2 cellular contexts compared by ENCODE assay signal in the genomic region with DNA sequence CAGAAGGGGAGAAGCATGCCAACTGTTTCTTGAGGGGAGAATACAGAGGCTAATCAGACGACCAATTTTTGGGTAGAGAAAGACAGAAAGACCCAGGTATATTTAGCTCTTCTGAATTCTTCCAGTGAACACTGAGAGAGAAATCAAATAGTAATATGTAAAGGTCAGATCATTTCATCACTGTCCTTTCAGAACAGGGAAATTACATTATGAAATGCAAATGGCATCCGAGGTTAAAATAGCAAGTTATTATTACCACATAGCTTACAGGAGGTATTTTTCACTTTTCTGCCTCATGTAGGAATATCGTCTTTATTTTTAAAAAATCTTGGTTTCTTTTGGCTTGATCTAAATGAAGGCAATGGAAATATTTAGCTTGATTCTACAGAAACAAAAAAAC.
TF ChIP-seq lines count a peak whose summit lies in the region.

No MANE protein-coding gene starts in this region.

TF ChIP-seq in GM23338, 12 proteins besides CTCF, POLR2A, EP300 and RAD21:
- no peak for TF ChIP-seq ZNF114 (CRISPR knock-in tag; IDR thresholded peaks at IDR 0.05)
- no peak for TF ChIP-seq ZNF331 (CRISPR knock-in tag; IDR thresholded peaks at IDR 0.05; ENCODE audit: low read depth)
- no peak for TF ChIP-seq EZH2phosphoT487 (IDR thresholded peaks at IDR 0.05; ENCODE audit: unreplicated experiment)
TF ChIP-seq in GM23338: peak in this region for 0.

TF ChIP-seq in H1, 55 proteins besides CTCF, POLR2A, EP300 and RAD21:
- TF ChIP-seq SRF (IDR thresholded peaks at IDR 0.05; ENCODE audit: low read depth, low read length) (no peak), SP4 (IDR thresholded peaks at IDR 0.05; ENCODE audit: low read length) (no peak), SAP30 (IDR thresholded peaks at IDR 0.05; ENCODE audit: insufficient read depth, insufficient replicate concordance, low read length) (no peak), GABPA (IDR thresholded peaks at IDR 0.05; ENCODE audit: borderline replicate concordance, insufficient read depth, low read length) (no peak), CHD1 (IDR thresholded peaks at IDR 0.05; ENCODE audit: low read depth, low read length) (no peak), RFX5 (IDR thresholded peaks at IDR 0.05; ENCODE audit: borderline replicate concordance, low read depth, low read length) (no peak), HDAC2 (IDR thresholded peaks at IDR 0.05; ENCODE audit: borderline replicate concordance in 1 of 2, low read depth in 2 of 2, low read length in 2 of 2) (no peak), HDAC6 (IDR thresholded peaks at IDR 0.05; ENCODE audit: low read depth, low read length) (no peak), PHF8 (conservative IDR thresholded peaks at IDR 0.05; ENCODE audit: low read depth, low read length) (no peak), POLR2AphosphoS5 (IDR thresholded peaks at IDR 0.05; ENCODE audit: low read depth, low read length) (no peak), TBP (IDR thresholded peaks at IDR 0.05; ENCODE audit: low read depth, low read length) (no peak), KDM1A (IDR thresholded peaks at IDR 0.05; ENCODE audit: borderline replicate concordance, low read length) (no peak), SIN3A (conservative IDR thresholded peaks at IDR 0.05 in 1 of 2, IDR thresholded peaks at IDR 0.05 in 1 of 2; ENCODE audit: low read depth in 1 of 2, low read length in 2 of 2) (no peak), SP2 (IDR thresholded peaks at IDR 0.05; ENCODE audit: low read length) (no peak)
- TF ChIP-seq, protein P1, sequence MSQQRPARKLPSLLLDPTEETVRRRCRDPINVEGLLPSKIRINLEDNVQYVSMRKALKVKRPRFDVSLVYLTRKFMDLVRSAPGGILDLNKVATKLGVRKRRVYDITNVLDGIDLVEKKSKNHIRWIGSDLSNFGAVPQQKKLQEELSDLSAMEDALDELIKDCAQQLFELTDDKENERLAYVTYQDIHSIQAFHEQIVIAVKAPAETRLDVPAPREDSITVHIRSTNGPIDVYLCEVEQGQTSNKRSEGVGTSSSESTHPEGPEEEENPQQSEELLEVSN (IDR thresholded peaks at IDR 0.05): no peak
